10 cellular contexts compared by ENCODE assay signal in the genomic region with DNA sequence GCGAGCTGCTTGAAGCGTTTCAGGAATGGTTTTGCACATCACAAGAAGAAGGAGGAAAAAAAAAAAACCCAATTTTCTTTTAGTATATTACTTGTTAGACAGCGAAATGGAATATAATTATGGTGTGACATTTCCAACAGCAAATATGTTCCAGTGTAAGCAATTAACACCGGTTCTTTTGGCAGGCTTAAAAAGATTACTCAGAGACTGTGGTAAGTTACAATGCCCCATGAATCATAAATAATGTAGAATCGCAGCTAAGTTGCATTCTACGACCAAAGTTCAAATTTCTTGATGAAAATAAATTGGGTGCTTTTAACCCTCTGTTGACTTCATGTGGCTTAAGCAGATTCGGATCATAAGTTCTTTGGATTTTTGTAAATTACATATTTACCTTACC.
DNase-seq lines count a peak whose midpoint lies in the region; ATAC-seq and TF ChIP-seq lines count a peak whose summit lies in the region.
"Had no signal": no experiment of that assay in that cellular context is flagged by ENCODE, and none has a peak within 500 bp of the region (broad histone marks: within the 10 kb centered on the region; RNA-seq: fewer than 3 reads in every experiment).

No MANE protein-coding gene starts in this region.

- no peaks in the 10 kb centered on the region for H3K9me2 ChIP-seq in OCI-LY1 (ENCODE audit: low read depth, low read length)
- H3K9me2 ChIP-seq: SK-N-SH had no signal

- H3K27ac ChIP-seq in OCI-LY1 (ENCODE audit: low read depth, low read length, poor library complexity, severe bottlenecking) (peak overlapping the region; percentile 53), skeletal muscle tissue (ENCODE audit: low read depth, low read length) (peak overlapping the region; percentile 80)
- H3K27ac ChIP-seq: foreskin keratinocyte had no signal

- TF ChIP-seq CTCF in OCI-LY1 (IDR thresholded peaks at IDR 0.05; ENCODE audit: low read length) (no peak), fibroblast of the aortic adventitia (IDR thresholded peaks at IDR 0.05; ENCODE audit: insufficient read depth, low read length) (no peak), GM20000 (IDR thresholded peaks at IDR 0.05; ENCODE audit: extremely low read depth, missing control alignments) (no peak), BE2C (IDR thresholded peaks at IDR 0.05; ENCODE audit: low read depth, low read length) (no peak)

- peaks cover 31% of the 10 kb centered on the region; the same call in 1 of the 2 replicates for H3K36me3 ChIP-seq in OCI-LY1 (ENCODE audit: insufficient read depth, low read length)
- H3K36me3 ChIP-seq in skeletal muscle tissue (ENCODE audit: control insufficient read depth in 3 of 3, insufficient read depth in 3 of 3, low read length in 3 of 3) = no peaks in the 10 kb centered on the region
- H3K36me3 ChIP-seq in BE2C = no peaks in the 10 kb centered on the region

- H3K9ac ChIP-seq in OCI-LY1 (ENCODE audit: low read length) (no peak overlapping the region), skeletal muscle tissue (ENCODE audit: low read depth in 1 of 3, low read length in 3 of 3) (no peak overlapping the region)
- H3K9ac ChIP-seq: SK-N-SH had no signal

- H3K4me2 ChIP-seq in OCI-LY1 (ENCODE audit: low read length) = no peak overlapping the region
- H3K4me2 ChIP-seq: SK-N-SH had no signal

- ATAC-seq in GM19452 (IDR thresholded peaks at IDR 0.05; ENCODE audit: unreplicated experiment) = no peak
- ATAC-seq: foreskin keratinocyte had no signal

- H2AFZ ChIP-seq in OCI-LY1 (ENCODE audit: low read length) = no peak overlapping the region

- DNase-seq in GM04503 (ENCODE audit: low read depth) (peak; percentile 19), fibroblast of the aortic adventitia (ENCODE audit: low read depth) (peak; percentile 47), GM20000 (ENCODE audit: low spot score) (no peak), BE2C (no peak)
- DNase-seq: SK-N-SH; stimulated activated CD4-positive, alpha-beta T cell treated with anti-CD3 and anti-CD28 coated beads, Interleukin-1b, Interleukin-23, amount 100 ng/mL, for 48 hours had no signal

- H3K27me3 ChIP-seq in OCI-LY1 (ENCODE audit: insufficient read depth, low read length) (no peaks in the 10 kb centered on the region), skeletal muscle tissue (ENCODE audit: control insufficient read depth in 3 of 3, insufficient read depth in 3 of 3, low read length in 3 of 3) (no peaks in the 10 kb centered on the region), BE2C (no peaks in the 10 kb centered on the region)
- H3K27me3 ChIP-seq: foreskin keratinocyte had no signal

- no peaks in the 10 kb centered on the region for H4K20me1 ChIP-seq in OCI-LY1 (ENCODE audit: insufficient read depth, low read length)

- no peaks in the 10 kb centered on the region for H3K9me3 ChIP-seq in OCI-LY1 (ENCODE audit: low read length)
- H3K9me3 ChIP-seq in skeletal muscle tissue (ENCODE audit: control insufficient read depth in 3 of 3, low read length in 3 of 3) = no peaks in the 10 kb centered on the region
- no peaks in the 10 kb centered on the region for H3K9me3 ChIP-seq in BE2C
- H3K9me3 ChIP-seq: SK-N-SH had no signal

- no peaks in the 10 kb centered on the region for H3K79me2 ChIP-seq in OCI-LY1 (ENCODE audit: insufficient read depth, low read length)

- H3K4me3 ChIP-seq in OCI-LY1 (ENCODE audit: low read depth, low read length, poor library complexity, severe bottlenecking) (no peak overlapping the region), fibroblast of the aortic adventitia (ENCODE audit: low read depth, low read length) (no peak overlapping the region), skeletal muscle tissue (ENCODE audit: low read length in 3 of 3) (no peak overlapping the region), BE2C (ENCODE audit: low read depth, low read length) (no peak overlapping the region)

- peaks cover 32% of the 10 kb centered on the region for H3K4me1 ChIP-seq in OCI-LY1 (ENCODE audit: insufficient read depth, low read length, severe bottlenecking)
- H3K4me1 ChIP-seq in skeletal muscle tissue (ENCODE audit: control insufficient read depth in 3 of 3, insufficient read depth in 3 of 3, low read length in 3 of 3) = peaks cover 20 to 30% (median 27%) of the 10 kb centered on the region in 3 donors
- H3K4me1 ChIP-seq in BE2C = no peaks in the 10 kb centered on the region

- no peaks in the 10 kb centered on the region for H3F3A ChIP-seq in OCI-LY1 (ENCODE audit: insufficient read depth, low read length)

Comparison
In these comparisons a context has a peak if more than half of its experiments do, and no peak if none do; other contexts are left out.
1. DNase-seq: peak in GM04503 (single experiment) and fibroblast of the aortic adventitia (single experiment); none in GM20000 (single experiment) and BE2C (single experiment).